28 cellular contexts compared by ENCODE assay signal in genomic region chr18:52174220-52174619, GRCh38.
"Had no signal": no experiment of that assay in that cellular context is flagged by ENCODE, and none has a peak within 500 bp of the region (broad histone marks: within the 10 kb centered on the region; RNA-seq: fewer than 3 reads in every experiment).

No MANE protein-coding gene starts in this region.

- H3K4me3 ChIP-seq: colonic mucosa, coronary artery, dorsolateral prefrontal cortex, esophagus muscularis mucosa, esophagus squamous epithelium, gastrocnemius medialis, gastroesophageal sphincter, heart left ventricle, heart right ventricle had no signal

- H3K27me3 ChIP-seq: colonic mucosa, dorsolateral prefrontal cortex, esophagus muscularis mucosa, esophagus squamous epithelium, foreskin keratinocyte, gastrocnemius medialis, gastroesophageal sphincter, heart left ventricle, heart right ventricle had no signal

- H3K36me3 ChIP-seq: colonic mucosa, esophagus muscularis mucosa, esophagus squamous epithelium, gastrocnemius medialis, gastroesophageal sphincter, heart left ventricle, heart right ventricle had no signal

- H3K27ac ChIP-seq: colonic mucosa, coronary artery, dorsolateral prefrontal cortex, epithelial cell of prostate, esophagus muscularis mucosa, esophagus squamous epithelium, foreskin keratinocyte, gastrocnemius medialis, gastroesophageal sphincter, heart left ventricle, heart right ventricle had no signal

- H3K4me1 ChIP-seq: colonic mucosa, esophagus muscularis mucosa, esophagus squamous epithelium, gastrocnemius medialis, gastroesophageal sphincter, heart left ventricle, heart right ventricle had no signal

- H3K9me3 ChIP-seq: colonic mucosa, esophagus muscularis mucosa, esophagus squamous epithelium, gastrocnemius medialis, gastroesophageal sphincter, heart left ventricle, heart right ventricle had no signal

- FAIRE-seq: colon, endometrium, endothelial cell of umbilical vein, frontal cortex had no signal

- ATAC-seq: effector memory CD8-positive, alpha-beta T cell; esophagus mucosa; foreskin keratinocyte; gastrocnemius medialis; gastroesophageal sphincter; heart left ventricle; heart right ventricle had no signal

- DNase-seq: colonic mucosa; cortex of kidney; dermis blood vessel endothelial cell; dorsolateral prefrontal cortex; effector CD4-positive, alpha-beta T cell; effector CD8-positive, alpha-beta T cell; effector memory CD4-positive, alpha-beta T cell; effector memory CD8-positive, alpha-beta T cell; endodermal cell; erythroblast; esophagus squamous epithelium; foreskin fibroblast; foreskin keratinocyte; foreskin melanocyte; gastrocnemius medialis; glutamatergic neuron; head of caudate nucleus; heart left ventricle; heart right ventricle had no signal
